In the genomic region with DNA sequence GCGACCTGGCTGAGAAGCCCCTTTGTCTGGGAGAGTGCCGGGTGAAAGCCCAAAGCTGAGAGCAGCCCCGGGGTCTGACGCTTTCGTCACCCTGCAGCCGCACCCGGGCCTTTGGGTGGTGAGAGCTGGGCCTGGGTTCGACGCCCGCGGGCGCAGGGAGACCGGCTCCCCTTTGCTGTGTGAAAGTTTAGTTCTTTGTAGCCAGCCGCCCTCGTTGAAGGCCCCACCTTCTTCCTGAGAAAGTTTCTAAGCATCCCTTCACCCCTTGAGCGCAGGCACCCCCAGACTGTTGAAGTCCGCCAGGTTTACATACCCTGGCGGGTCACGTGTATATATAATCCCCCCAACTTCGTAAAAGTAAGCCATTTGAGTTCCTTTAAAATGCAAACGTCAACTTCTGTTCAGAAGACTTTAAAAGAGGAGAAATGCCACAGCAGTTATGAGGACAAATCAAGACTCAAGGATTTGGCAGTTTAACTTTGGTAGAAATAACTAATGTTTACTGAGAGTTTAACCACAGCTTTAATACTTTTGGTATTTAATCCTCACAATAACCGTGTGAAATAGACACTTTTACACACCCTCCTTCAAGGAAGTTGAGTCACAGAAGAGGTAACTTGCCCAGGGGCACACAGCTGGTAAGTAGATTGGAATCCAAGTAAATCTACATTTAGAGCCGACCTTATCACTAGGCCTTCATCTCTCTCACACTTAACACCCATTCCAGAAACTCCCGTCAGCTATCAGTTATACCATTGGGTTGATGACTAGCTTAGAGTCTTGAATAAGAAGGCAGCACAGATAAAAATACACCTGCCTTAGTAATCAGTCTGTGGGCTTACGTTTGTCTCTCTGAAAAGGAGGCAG, we compare ENCODE assay signal across 1 cellular context.
TF ChIP-seq lines count a peak whose summit lies in the region.

No MANE protein-coding gene starts in this region.

TF ChIP-seq in K562, 482 proteins besides CTCF, POLR2A, EP300 and RAD21 (continues in another document):
- no peak for TF ChIP-seq ZNF3 (CRISPR knock-in tag; IDR thresholded peaks at IDR 0.05)
- TF ChIP-seq SOX6 (IDR thresholded peaks at IDR 0.05): no peak
- peak in 1 of 2 experiments; percentile 64; a peak in 1 of 3 replicates for TF ChIP-seq CBX3 (IDR thresholded peaks at IDR 0.05; ENCODE audit: borderline replicate concordance in 1 of 2, low read length in 2 of 2)
- TF ChIP-seq, protein P1, sequence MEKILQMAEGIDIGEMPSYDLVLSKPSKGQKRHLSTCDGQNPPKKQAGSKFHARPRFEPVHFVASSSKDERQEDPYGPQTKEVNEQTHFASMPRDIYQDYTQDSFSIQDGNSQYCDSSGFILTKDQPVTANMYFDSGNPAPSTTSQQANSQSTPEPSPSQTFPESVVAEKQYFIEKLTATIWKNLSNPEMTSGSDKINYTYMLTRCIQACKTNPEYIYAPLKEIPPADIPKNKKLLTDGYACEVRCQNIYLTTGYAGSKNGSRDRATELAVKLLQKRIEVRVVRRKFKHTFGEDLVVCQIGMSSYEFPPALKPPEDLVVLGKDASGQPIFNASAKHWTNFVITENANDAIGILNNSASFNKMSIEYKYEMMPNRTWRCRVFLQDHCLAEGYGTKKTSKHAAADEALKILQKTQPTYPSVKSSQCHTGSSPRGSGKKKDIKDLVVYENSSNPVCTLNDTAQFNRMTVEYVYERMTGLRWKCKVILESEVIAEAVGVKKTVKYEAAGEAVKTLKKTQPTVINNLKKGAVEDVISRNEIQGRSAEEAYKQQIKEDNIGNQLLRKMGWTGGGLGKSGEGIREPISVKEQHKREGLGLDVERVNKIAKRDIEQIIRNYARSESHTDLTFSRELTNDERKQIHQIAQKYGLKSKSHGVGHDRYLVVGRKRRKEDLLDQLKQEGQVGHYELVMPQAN (IDR thresholded peaks at IDR 0.05; ENCODE audit: borderline replicate concordance): no peak
- TF ChIP-seq RHOXF2B (CRISPR knock-in tag; conservative IDR thresholded peaks at IDR 0.05): no peak
- TF ChIP-seq HNRNPH1 (optimal IDR thresholded peaks at IDR 0.05; ENCODE audit: low read depth, low read length): no peak
- TF ChIP-seq, protein P2, sequence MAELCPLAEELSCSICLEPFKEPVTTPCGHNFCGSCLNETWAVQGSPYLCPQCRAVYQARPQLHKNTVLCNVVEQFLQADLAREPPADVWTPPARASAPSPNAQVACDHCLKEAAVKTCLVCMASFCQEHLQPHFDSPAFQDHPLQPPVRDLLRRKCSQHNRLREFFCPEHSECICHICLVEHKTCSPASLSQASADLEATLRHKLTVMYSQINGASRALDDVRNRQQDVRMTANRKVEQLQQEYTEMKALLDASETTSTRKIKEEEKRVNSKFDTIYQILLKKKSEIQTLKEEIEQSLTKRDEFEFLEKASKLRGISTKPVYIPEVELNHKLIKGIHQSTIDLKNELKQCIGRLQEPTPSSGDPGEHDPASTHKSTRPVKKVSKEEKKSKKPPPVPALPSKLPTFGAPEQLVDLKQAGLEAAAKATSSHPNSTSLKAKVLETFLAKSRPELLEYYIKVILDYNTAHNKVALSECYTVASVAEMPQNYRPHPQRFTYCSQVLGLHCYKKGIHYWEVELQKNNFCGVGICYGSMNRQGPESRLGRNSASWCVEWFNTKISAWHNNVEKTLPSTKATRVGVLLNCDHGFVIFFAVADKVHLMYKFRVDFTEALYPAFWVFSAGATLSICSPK (IDR thresholded peaks at IDR 0.05; ENCODE audit: borderline replicate concordance): no peak
- TF ChIP-seq ZC3H4 (CRISPR knock-in tag; IDR thresholded peaks at IDR 0.05; ENCODE audit: borderline replicate concordance): peak; percentile 79; the same call in 1 of the 2 replicates
- peak in 1 of 2 experiments; percentile 54; a peak in 1 of 4 replicates for TF ChIP-seq TRIM24 (IDR thresholded peaks at IDR 0.05)
- TF ChIP-seq NBN (IDR thresholded peaks at IDR 0.05; ENCODE audit: low read depth): no peak
- TF ChIP-seq ZNF431 (CRISPR knock-in tag; IDR thresholded peaks at IDR 0.05): 0 out of 2 replicates have a peak, but pooled peaks have one; percentile 9
- TF ChIP-seq ZBTB8A (IDR thresholded peaks at IDR 0.05; ENCODE audit: partially characterized antibody): no peak
- TF ChIP-seq, protein P3, sequence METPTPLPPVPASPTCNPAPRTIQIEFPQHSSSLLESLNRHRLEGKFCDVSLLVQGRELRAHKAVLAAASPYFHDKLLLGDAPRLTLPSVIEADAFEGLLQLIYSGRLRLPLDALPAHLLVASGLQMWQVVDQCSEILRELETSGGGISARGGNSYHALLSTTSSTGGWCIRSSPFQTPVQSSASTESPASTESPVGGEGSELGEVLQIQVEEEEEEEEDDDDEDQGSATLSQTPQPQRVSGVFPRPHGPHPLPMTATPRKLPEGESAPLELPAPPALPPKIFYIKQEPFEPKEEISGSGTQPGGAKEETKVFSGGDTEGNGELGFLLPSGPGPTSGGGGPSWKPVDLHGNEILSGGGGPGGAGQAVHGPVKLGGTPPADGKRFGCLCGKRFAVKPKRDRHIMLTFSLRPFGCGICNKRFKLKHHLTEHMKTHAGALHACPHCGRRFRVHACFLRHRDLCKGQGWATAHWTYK (CRISPR knock-in tag; IDR thresholded peaks at IDR 0.05): no peak
- no peak for TF ChIP-seq BACH1 (tag; IDR thresholded peaks at IDR 0.05)
- peak in 1 of 2 experiments; percentile 59; a peak in 1 of 4 replicates for TF ChIP-seq RCOR1 (IDR thresholded peaks at IDR 0.05; ENCODE audit: borderline replicate concordance in 1 of 2, low read depth in 2 of 2, low read length in 2 of 2)
- TF ChIP-seq, protein P4, sequence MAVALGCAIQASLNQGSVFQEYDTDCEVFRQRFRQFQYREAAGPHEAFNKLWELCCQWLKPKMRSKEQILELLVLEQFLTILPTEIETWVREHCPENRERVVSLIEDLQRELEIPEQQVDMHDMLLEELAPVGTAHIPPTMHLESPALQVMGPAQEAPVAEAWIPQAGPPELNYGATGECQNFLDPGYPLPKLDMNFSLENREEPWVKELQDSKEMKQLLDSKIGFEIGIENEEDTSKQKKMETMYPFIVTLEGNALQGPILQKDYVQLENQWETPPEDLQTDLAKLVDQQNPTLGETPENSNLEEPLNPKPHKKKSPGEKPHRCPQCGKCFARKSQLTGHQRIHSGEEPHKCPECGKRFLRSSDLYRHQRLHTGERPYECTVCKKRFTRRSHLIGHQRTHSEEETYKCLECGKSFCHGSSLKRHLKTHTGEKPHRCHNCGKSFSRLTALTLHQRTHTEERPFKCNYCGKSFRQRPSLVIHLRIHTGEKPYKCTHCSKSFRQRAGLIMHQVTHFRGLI (CRISPR knock-in tag; IDR thresholded peaks at IDR 0.05): no peak
- TF ChIP-seq NR2C2 (CRISPR knock-in tag; IDR thresholded peaks at IDR 0.05): no peak
- TF ChIP-seq NR2C2 (tag; IDR thresholded peaks at IDR 0.05): 0 out of 2 replicates have a peak, but pooled peaks have one; percentile 22
- TF ChIP-seq, protein P5, sequence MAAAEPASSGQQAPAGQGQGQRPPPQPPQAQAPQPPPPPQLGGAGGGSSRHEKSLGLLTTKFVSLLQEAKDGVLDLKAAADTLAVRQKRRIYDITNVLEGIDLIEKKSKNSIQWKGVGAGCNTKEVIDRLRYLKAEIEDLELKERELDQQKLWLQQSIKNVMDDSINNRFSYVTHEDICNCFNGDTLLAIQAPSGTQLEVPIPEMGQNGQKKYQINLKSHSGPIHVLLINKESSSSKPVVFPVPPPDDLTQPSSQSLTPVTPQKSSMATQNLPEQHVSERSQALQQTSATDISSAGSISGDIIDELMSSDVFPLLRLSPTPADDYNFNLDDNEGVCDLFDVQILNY (CRISPR knock-in tag; IDR thresholded peaks at IDR 0.05): no peak; the same call in 1 of the 2 replicates
- peak; percentile 37; the same call in 1 of the 2 replicates for TF ChIP-seq CTBP1 (IDR thresholded peaks at IDR 0.05; ENCODE audit: borderline replicate concordance)
- TF ChIP-seq, protein P6, sequence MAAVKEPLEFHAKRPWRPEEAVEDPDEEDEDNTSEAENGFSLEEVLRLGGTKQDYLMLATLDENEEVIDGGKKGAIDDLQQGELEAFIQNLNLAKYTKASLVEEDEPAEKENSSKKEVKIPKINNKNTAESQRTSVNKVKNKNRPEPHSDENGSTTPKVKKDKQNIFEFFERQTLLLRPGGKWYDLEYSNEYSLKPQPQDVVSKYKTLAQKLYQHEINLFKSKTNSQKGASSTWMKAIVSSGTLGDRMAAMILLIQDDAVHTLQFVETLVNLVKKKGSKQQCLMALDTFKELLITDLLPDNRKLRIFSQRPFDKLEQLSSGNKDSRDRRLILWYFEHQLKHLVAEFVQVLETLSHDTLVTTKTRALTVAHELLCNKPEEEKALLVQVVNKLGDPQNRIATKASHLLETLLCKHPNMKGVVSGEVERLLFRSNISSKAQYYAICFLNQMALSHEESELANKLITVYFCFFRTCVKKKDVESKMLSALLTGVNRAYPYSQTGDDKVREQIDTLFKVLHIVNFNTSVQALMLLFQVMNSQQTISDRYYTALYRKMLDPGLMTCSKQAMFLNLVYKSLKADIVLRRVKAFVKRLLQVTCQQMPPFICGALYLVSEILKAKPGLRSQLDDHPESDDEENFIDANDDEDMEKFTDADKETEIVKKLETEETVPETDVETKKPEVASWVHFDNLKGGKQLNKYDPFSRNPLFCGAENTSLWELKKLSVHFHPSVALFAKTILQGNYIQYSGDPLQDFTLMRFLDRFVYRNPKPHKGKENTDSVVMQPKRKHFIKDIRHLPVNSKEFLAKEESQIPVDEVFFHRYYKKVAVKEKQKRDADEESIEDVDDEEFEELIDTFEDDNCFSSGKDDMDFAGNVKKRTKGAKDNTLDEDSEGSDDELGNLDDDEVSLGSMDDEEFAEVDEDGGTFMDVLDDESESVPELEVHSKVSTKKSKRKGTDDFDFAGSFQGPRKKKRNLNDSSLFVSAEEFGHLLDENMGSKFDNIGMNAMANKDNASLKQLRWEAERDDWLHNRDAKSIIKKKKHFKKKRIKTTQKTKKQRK (IDR thresholded peaks at IDR 0.05; ENCODE audit: borderline replicate concordance, low read depth, low read length): no peak
- 0 out of 2 replicates have a peak, but pooled peaks have one; percentile 13 for TF ChIP-seq FOXM1 (IDR thresholded peaks at IDR 0.05; ENCODE audit: low read depth)
- TF ChIP-seq FOXM1 (CRISPR knock-in tag; IDR thresholded peaks at IDR 0.05; ENCODE audit: low read depth): no peak
- no peak for TF ChIP-seq ZFP1 (CRISPR knock-in tag; IDR thresholded peaks at IDR 0.05)
- TF ChIP-seq RBM22 (IDR thresholded peaks at IDR 0.05; ENCODE audit: low read depth, low read length, poor library complexity, severe bottlenecking): no peak
- TF ChIP-seq RBM25 (IDR thresholded peaks at IDR 0.05; ENCODE audit: low read depth, low read length, severe bottlenecking): no peak
- no peak for TF ChIP-seq HMG20B (CRISPR knock-in tag; IDR thresholded peaks at IDR 0.05)
- TF ChIP-seq STAT5A (IDR thresholded peaks at IDR 0.05; ENCODE audit: borderline replicate concordance, low read length): 0 out of 2 replicates have a peak, but pooled peaks have one; percentile 30
- no peak for TF ChIP-seq KAT2B (IDR thresholded peaks at IDR 0.05; ENCODE audit: low read depth, low read length)
- no peak for TF ChIP-seq ZNF436 (CRISPR knock-in tag; IDR thresholded peaks at IDR 0.05)
- TF ChIP-seq KDM1A (IDR thresholded peaks at IDR 0.05): peak; percentile 53 to 63; a peak in 3 of 4 replicates
- TF ChIP-seq L3MBTL2 (IDR thresholded peaks at IDR 0.05): peak; percentile 92
- no peak for TF ChIP-seq MEF2D (tag; conservative IDR thresholded peaks at IDR 0.05; ENCODE audit: low read depth)
- no peak for TF ChIP-seq HMG20A (CRISPR knock-in tag; conservative IDR thresholded peaks at IDR 0.05)
- TF ChIP-seq PTBP1 (IDR thresholded peaks at IDR 0.05; ENCODE audit: low read depth, low read length): no peak
- TF ChIP-seq TAL1 (IDR thresholded peaks at IDR 0.05): no peak; the same call in 1 of the 2 replicates
- TF ChIP-seq, protein P7, sequence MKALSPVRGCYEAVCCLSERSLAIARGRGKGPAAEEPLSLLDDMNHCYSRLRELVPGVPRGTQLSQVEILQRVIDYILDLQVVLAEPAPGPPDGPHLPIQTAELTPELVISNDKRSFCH (CRISPR knock-in tag; IDR thresholded peaks at IDR 0.05): no peak
- TF ChIP-seq, protein P7 (tag; IDR thresholded peaks at IDR 0.05): 0 out of 2 replicates have a peak, but pooled peaks have one; percentile 42
- TF ChIP-seq, protein P8, sequence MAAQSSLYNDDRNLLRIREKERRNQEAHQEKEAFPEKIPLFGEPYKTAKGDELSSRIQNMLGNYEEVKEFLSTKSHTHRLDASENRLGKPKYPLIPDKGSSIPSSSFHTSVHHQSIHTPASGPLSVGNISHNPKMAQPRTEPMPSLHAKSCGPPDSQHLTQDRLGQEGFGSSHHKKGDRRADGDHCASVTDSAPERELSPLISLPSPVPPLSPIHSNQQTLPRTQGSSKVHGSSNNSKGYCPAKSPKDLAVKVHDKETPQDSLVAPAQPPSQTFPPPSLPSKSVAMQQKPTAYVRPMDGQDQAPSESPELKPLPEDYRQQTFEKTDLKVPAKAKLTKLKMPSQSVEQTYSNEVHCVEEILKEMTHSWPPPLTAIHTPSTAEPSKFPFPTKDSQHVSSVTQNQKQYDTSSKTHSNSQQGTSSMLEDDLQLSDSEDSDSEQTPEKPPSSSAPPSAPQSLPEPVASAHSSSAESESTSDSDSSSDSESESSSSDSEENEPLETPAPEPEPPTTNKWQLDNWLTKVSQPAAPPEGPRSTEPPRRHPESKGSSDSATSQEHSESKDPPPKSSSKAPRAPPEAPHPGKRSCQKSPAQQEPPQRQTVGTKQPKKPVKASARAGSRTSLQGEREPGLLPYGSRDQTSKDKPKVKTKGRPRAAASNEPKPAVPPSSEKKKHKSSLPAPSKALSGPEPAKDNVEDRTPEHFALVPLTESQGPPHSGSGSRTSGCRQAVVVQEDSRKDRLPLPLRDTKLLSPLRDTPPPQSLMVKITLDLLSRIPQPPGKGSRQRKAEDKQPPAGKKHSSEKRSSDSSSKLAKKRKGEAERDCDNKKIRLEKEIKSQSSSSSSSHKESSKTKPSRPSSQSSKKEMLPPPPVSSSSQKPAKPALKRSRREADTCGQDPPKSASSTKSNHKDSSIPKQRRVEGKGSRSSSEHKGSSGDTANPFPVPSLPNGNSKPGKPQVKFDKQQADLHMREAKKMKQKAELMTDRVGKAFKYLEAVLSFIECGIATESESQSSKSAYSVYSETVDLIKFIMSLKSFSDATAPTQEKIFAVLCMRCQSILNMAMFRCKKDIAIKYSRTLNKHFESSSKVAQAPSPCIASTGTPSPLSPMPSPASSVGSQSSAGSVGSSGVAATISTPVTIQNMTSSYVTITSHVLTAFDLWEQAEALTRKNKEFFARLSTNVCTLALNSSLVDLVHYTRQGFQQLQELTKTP (IDR thresholded peaks at IDR 0.05; ENCODE audit: low read depth in 1 of 2, partially characterized antibody in 2 of 2): no peak
- TF ChIP-seq, protein P9, sequence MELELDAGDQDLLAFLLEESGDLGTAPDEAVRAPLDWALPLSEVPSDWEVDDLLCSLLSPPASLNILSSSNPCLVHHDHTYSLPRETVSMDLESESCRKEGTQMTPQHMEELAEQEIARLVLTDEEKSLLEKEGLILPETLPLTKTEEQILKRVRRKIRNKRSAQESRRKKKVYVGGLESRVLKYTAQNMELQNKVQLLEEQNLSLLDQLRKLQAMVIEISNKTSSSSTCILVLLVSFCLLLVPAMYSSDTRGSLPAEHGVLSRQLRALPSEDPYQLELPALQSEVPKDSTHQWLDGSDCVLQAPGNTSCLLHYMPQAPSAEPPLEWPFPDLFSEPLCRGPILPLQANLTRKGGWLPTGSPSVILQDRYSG (tag; conservative IDR thresholded peaks at IDR 0.05; ENCODE audit: low read depth): 0 out of 2 replicates have a peak, but pooled peaks have one; percentile 34
- no peak for TF ChIP-seq ARNT (IDR thresholded peaks at IDR 0.05)
- no peak for TF ChIP-seq MYNN (IDR thresholded peaks at IDR 0.05)
- no peak for TF ChIP-seq MYNN (CRISPR knock-in tag; IDR thresholded peaks at IDR 0.05)
- peak; percentile 27; the same call in 1 of the 2 replicates for TF ChIP-seq SMARCA4 (IDR thresholded peaks at IDR 0.05)
- 0 out of 2 replicates have a peak, but pooled peaks have one; percentile 2 for TF ChIP-seq HDAC8 (tag; IDR thresholded peaks at IDR 0.05)
- no peak for TF ChIP-seq FOXJ2 (tag; IDR thresholded peaks at IDR 0.05)
